8 cellular contexts compared by ENCODE assay signal in genomic region chr7:130896051-130896881, GRCh38.
A peak's percentile ranks its signal among the peaks of the same experiment; 100 is the strongest.
DNase-seq lines count a peak whose midpoint lies in the region; ATAC-seq and TF ChIP-seq lines count a peak whose summit lies in the region.

No MANE protein-coding gene starts in this region.

- H3K36me3 ChIP-seq in CD4-positive, CD25-positive, alpha-beta regulatory T cell (ENCODE audit: control insufficient read depth, insufficient read depth, low read length): peaks cover 71% of the 10 kb centered on the region
- H3K36me3 ChIP-seq in KMS-11 (ENCODE audit: insufficient read depth): no peaks in the 10 kb centered on the region
- H3K36me3 ChIP-seq in brain microvascular endothelial cell (replicated peaks): peaks cover 66% of the 10 kb centered on the region

- H3K4me1 Mint-ChIP-seq in CD4-positive, CD25-positive, alpha-beta regulatory T cell: peaks cover 20 to 87% (median 76%) of the 10 kb centered on the region in 4 donors

- peaks cover 0 to 4% (median 0%) of the 10 kb centered on the region in 7 donors for H3K9me3 Mint-ChIP-seq in CD4-positive, CD25-positive, alpha-beta regulatory T cell

- no peaks in the 10 kb centered on the region for H3K27me3 ChIP-seq in CD4-positive, CD25-positive, alpha-beta regulatory T cell (ENCODE audit: control insufficient read depth, insufficient read depth, low read length)
- H3K27me3 ChIP-seq in KMS-11 (ENCODE audit: insufficient read depth, low read depth) (no peaks in the 10 kb centered on the region), brain microvascular endothelial cell (replicated peaks) (no peaks in the 10 kb centered on the region)

- H3K4me3 Mint-ChIP-seq in CD4-positive, CD25-positive, alpha-beta regulatory T cell: peak overlapping the region; percentile 27 to 72 (median 47)

- peaks cover 72% of the 10 kb centered on the region for H3K4me1 ChIP-seq in CD4-positive, CD25-positive, alpha-beta regulatory T cell (ENCODE audit: control insufficient read depth, insufficient read depth, low read length, poor library complexity, severe bottlenecking)
- no peaks in the 10 kb centered on the region for H3K4me1 ChIP-seq in KMS-11 (ENCODE audit: low read depth, poor library complexity, severe bottlenecking)

- DNase-seq in CD4-positive, CD25-positive, alpha-beta regulatory T cell: no peak
- DNase-seq in brain microvascular endothelial cell: no peak
- peak; percentile 56 for DNase-seq in myocyte (ENCODE audit: low read depth)
- DNase-seq in SW480 (ENCODE audit: low spot score): no peak
- no peak for DNase-seq in epidermal melanocyte (ENCODE audit: insufficient read length, low spot score)
- DNase-seq in NCI-H146 (lab: John Stamatoyannopoulos, UW): no peak

- H3K36me3 Mint-ChIP-seq in CD4-positive, CD25-positive, alpha-beta regulatory T cell: peaks cover 48% of the 10 kb centered on the region

- no peak overlapping the region for H3K9ac ChIP-seq in KMS-11

- H3K4me3 ChIP-seq in CD4-positive, CD25-positive, alpha-beta regulatory T cell (ENCODE audit: low read depth, low read length): no peak overlapping the region
- no peak overlapping the region for H3K4me3 ChIP-seq in KMS-11 (IDR thresholded peaks at IDR 0.05; ENCODE audit: insufficient read depth, low read depth, low read length)
- no peak overlapping the region for H3K4me3 ChIP-seq in brain microvascular endothelial cell (ENCODE audit: low read depth, low read length)

- H2AFZ ChIP-seq in KMS-11 (ENCODE audit: low read depth): no peak overlapping the region

- H3K4me2 ChIP-seq in KMS-11: no peak overlapping the region

- peak overlapping the region; percentile 83 for H3K27ac ChIP-seq in CD4-positive, CD25-positive, alpha-beta regulatory T cell (ENCODE audit: insufficient read depth, low read length, poor library complexity, severe bottlenecking)
- H3K27ac ChIP-seq in KMS-11: no peak overlapping the region
- H3K27ac ChIP-seq in brain microvascular endothelial cell: peak overlapping the region; percentile 67

- H3K27ac Mint-ChIP-seq in CD4-positive, CD25-positive, alpha-beta regulatory T cell: peak overlapping the region; percentile 58 to 94 (median 93)

- in situ Hi-C loops in brain microvascular endothelial cell (cut with HindIII; ENCODE audit: low pct_ligation_motif_present, low sequenced_read_pairs): no loop called here

- peaks cover 5% of the 10 kb centered on the region for H3K27me3 Mint-ChIP-seq in CD4-positive, CD25-positive, alpha-beta regulatory T cell

- no peaks in the 10 kb centered on the region for H3K9me3 ChIP-seq in CD4-positive, CD25-positive, alpha-beta regulatory T cell (ENCODE audit: control insufficient read depth in 2 of 2, low read length in 2 of 2)

- peaks cover 14% of the 10 kb centered on the region; the same call in 1 of the 2 replicates for H3K79me2 ChIP-seq in KMS-11 (ENCODE audit: insufficient read depth, low read depth)

- TF ChIP-seq CTCF in KMS-11 (conservative IDR thresholded peaks at IDR 0.05; ENCODE audit: low read depth, low read length): peak; percentile 73
- TF ChIP-seq CTCF in brain microvascular endothelial cell (IDR thresholded peaks at IDR 0.05; ENCODE audit: low read depth, low read length, missing control alignments): peak; percentile 78

- H4K20me1 ChIP-seq in KMS-11 (ENCODE audit: insufficient read depth): 0 out of 2 replicates have a peak, but pooled peaks cover 5% of the 10 kb centered on the region

- ATAC-seq in CD4-positive, CD25-positive, alpha-beta regulatory T cell (ENCODE audit: low read depth in 2 of 2): no peak
- no peak for ATAC-seq in GM21515 (IDR thresholded peaks at IDR 0.05; ENCODE audit: unreplicated experiment)
